ENCODE assay signal across 18 cellular contexts in genomic region chrX:10859353-10859752, GRCh38.
"Had no signal": no experiment of that assay in that cellular context is flagged by ENCODE, and none has a peak within 500 bp of the region (broad histone marks: within the 10 kb centered on the region; RNA-seq: fewer than 3 reads in every experiment).

No MANE protein-coding gene starts in this region.

- DNase-seq: activated CD4-positive, alpha-beta T cell treated with anti-CD3 and anti-CD28 coated beads, Interleukin-2, amount 50 U/mL, for 48 hours; activated naive CD4-positive, alpha-beta T cell; activated naive CD8-positive, alpha-beta T cell treated with anti-CD3 and anti-CD28 coated beads, Interleukin-2, amount 10 ng/mL, durations not matched to agents 7 days and 5 days; activated T-cell treated with anti-CD3 and anti-CD28 coated beads for 4 hours; amygdala; effector memory CD4-positive, alpha-beta T cell; heart right ventricle; immature natural killer cell; kidney glomerular epithelial cell; left ventricle myocardium superior; nephron progenitor cell; nucleus accumbens; posterior cingulate gyrus; spleen; stimulated activated CD4-positive, alpha-beta T cell treated with anti-CD3 and anti-CD28 coated beads, Interleukin-4, amount 100 ng/mL, for 4 hours; stimulated activated naive CD4-positive, alpha-beta T cell; T1000 had no signal

- ATAC-seq: heart right ventricle, left ventricle myocardium superior had no signal

- FAIRE-seq: endothelial cell of umbilical vein had no signal
